ENCODE assay signal across 8 cellular contexts in genomic region chrX:123732679-123733363, GRCh38. TPM values are rescaled to one million over a fixed set of nuclear protein-coding genes. Genes with fewer than 3 reads are reported as not detected.
A peak's percentile ranks its signal among the peaks of the same experiment; 100 is the strongest.
DNase-seq lines count a peak whose midpoint lies in the region; ATAC-seq and TF ChIP-seq lines count a peak whose summit lies in the region.

Gene THOC2, minus strand, starts transcription at chrX:123733052. Its CDS starts 30 bp downstream, at chrX:123733022.

- BruUV-seq in Caco-2 (replicated peaks; lab: Mats Ljungman, UMichigan): no TSS peak

- no peaks in the 10 kb centered on the region for H3K4me1 Mint-ChIP-seq in Caco-2 (ENCODE audit: low read depth, unreplicated experiment)
- peaks cover 35% of the 10 kb centered on the region for H3K4me1 Mint-ChIP-seq in activated CD8-positive, alpha-beta memory T cell treated with anti-CD3 and anti-CD28 coated beads, Interleukin-2, amount 10 ng/mL, durations not matched to agents 7 days and 5 days

- H3K4me3 ChIP-seq in Caco-2 (ENCODE audit: low read depth, low read length) (peak within 1 kb of the TSS; percentile 63), endocrine pancreas (ENCODE audit: control insufficient read depth, insufficient read depth, low read length) (peak within 1 kb of the TSS; percentile 87), mesendoderm (ENCODE audit: low read length) (peak within 1 kb of the TSS; percentile 91)

- H3K9ac ChIP-seq in endocrine pancreas (ENCODE audit: control insufficient read depth, insufficient read depth, low read length): peak within 1 kb of the TSS; percentile 87
- H3K9ac ChIP-seq in mesendoderm (ENCODE audit: low read length): peak within 1 kb of the TSS; percentile 84

- H4K8ac ChIP-seq in mesendoderm (ENCODE audit: low read depth, low read length): no peak within 1 kb of the TSS

- peak within 1 kb of the TSS; percentile 48 for H3K27ac ChIP-seq in mesendoderm (ENCODE audit: low read depth, low read length)

- H3K4me2 ChIP-seq in mesendoderm (ENCODE audit: low read length): peak within 1 kb of the TSS; percentile 43

- H3K4me3 Mint-ChIP-seq in Caco-2 (ENCODE audit: unreplicated experiment): peak within 1 kb of the TSS; percentile 94
- H3K4me3 Mint-ChIP-seq in activated CD8-positive, alpha-beta memory T cell treated with anti-CD3 and anti-CD28 coated beads, Interleukin-2, amount 10 ng/mL, durations not matched to agents 7 days and 5 days: peak within 1 kb of the TSS; percentile 85

- no peak within 1 kb of the TSS for H2BK120ac ChIP-seq in mesendoderm (ENCODE audit: low read depth, low read length)

- H3K36me3 ChIP-seq in Caco-2 (ENCODE audit: control insufficient read depth, insufficient read depth, low read length) (no peaks in the 10 kb centered on the region), endocrine pancreas (ENCODE audit: control insufficient read depth, insufficient read depth, low read length) (no peaks in the 10 kb centered on the region), mesendoderm (ENCODE audit: control insufficient read depth, insufficient read depth, low read length) (no peaks in the 10 kb centered on the region)

- peaks cover 5% of the 10 kb centered on the region for H3K36me3 Mint-ChIP-seq in Caco-2 (ENCODE audit: insufficient read depth, unreplicated experiment)
- H3K36me3 Mint-ChIP-seq in activated CD8-positive, alpha-beta memory T cell treated with anti-CD3 and anti-CD28 coated beads, Interleukin-2, amount 10 ng/mL, durations not matched to agents 7 days and 5 days: peaks cover 6% of the 10 kb centered on the region

- H3K9me3 ChIP-seq in Caco-2: no peaks in the 10 kb centered on the region
- no peaks in the 10 kb centered on the region for H3K9me3 ChIP-seq in endocrine pancreas (ENCODE audit: control insufficient read depth, low read length)

- no peak within 1 kb of the TSS for H2AK5ac ChIP-seq in mesendoderm (ENCODE audit: low read length)

- TF ChIP-seq CTCF in Caco-2 (IDR thresholded peaks at IDR 0.05; ENCODE audit: insufficient read depth in 1 of 2, low read depth in 1 of 2, low read length in 1 of 2, severe bottlenecking in 1 of 2, unreplicated experiment in 1 of 2) (peak in 1 of 2 experiments; percentile 22), GM20000 (IDR thresholded peaks at IDR 0.05; ENCODE audit: extremely low read depth, missing control alignments) (no peak)

- POLR2A ChIA-PET in Caco-2 (lab: Charles Lee): no interaction called here

- H3K56ac ChIP-seq in mesendoderm (ENCODE audit: low read length): peak within 1 kb of the TSS; percentile 84

- no peak within 1 kb of the TSS for H4K5ac ChIP-seq in mesendoderm (ENCODE audit: low read length)

- H3K4ac ChIP-seq in mesendoderm (ENCODE audit: low read depth, low read length): peak within 1 kb of the TSS; percentile 7

- peak within 1 kb of the TSS; percentile 39 for H3K18ac ChIP-seq in mesendoderm (ENCODE audit: low read length)

- H3K9me3 Mint-ChIP-seq in Caco-2 (ENCODE audit: unreplicated experiment): no peaks in the 10 kb centered on the region
- no peaks in the 10 kb centered on the region for H3K9me3 Mint-ChIP-seq in activated CD8-positive, alpha-beta memory T cell treated with anti-CD3 and anti-CD28 coated beads, Interleukin-2, amount 10 ng/mL, durations not matched to agents 7 days and 5 days (ENCODE audit: low read depth)

- H3K23ac ChIP-seq in mesendoderm (ENCODE audit: low read length): no peak within 1 kb of the TSS

- peak; percentile 88 for ATAC-seq in activated CD8-positive, alpha-beta memory T cell treated with anti-CD3 and anti-CD28 coated beads, Interleukin-2, amount 10 ng/mL, durations not matched to agents 7 days and 5 days

- H2BK15ac ChIP-seq in mesendoderm (replicated peaks; ENCODE audit: low read depth): no peak within 1 kb of the TSS

- no CpG with 5 or more reads among the region's 48 CpGs for WGBS in mesendoderm (ENCODE audit: extremely low coverage, insufficient coverage, low lambda C conversion rate)

- peaks cover 27% of the 10 kb centered on the region for H3K79me2 ChIP-seq in mesendoderm (ENCODE audit: control insufficient read depth, insufficient read depth, low read length)

- H3K79me1 ChIP-seq in mesendoderm (ENCODE audit: low read length): no peaks in the 10 kb centered on the region

- DNase-seq in Caco-2 (peak; percentile 83 to 86), GM20000 (ENCODE audit: low spot score) (peak; percentile 81), HT1080 (ENCODE audit: low read depth) (peak; percentile 84), NOMO-1 treated with dmso at 0.1 percent for 144 hours (lab: John Stamatoyannopoulos, UW; ENCODE audit: unreplicated experiment) (peak; percentile 81), mesendoderm (peak; percentile 85)
- peak; percentile 83 for DNase-seq in activated CD8-positive, alpha-beta memory T cell treated with anti-CD3 and anti-CD28 coated beads, Interleukin-2, amount 10 ng/mL, durations not matched to agents 7 days and 5 days
- DNase-seq in stimulated activated CD8-positive, alpha-beta memory T cell treated with anti-CD3 and anti-CD28 coated beads, Interleukin-15, amount 100 ng/mL, for 1 hour (ENCODE audit: low read depth): peak; percentile 48

- intact Hi-C loops in Caco-2 (cut with micrococcal nuclease; ENCODE audit: unreplicated experiment): loop anchor here (2.0 to 5.0 kb wide), 2 partner anchors 32 to 281 kb away; no protein-coding TSS in a partner anchor

- no peak within 1 kb of the TSS for H2BK5ac ChIP-seq in mesendoderm (ENCODE audit: low read length)

- H3K27ac Mint-ChIP-seq in Caco-2 (ENCODE audit: unreplicated experiment): peak within 1 kb of the TSS; percentile 99
- H3K27ac Mint-ChIP-seq in activated CD8-positive, alpha-beta memory T cell treated with anti-CD3 and anti-CD28 coated beads, Interleukin-2, amount 10 ng/mL, durations not matched to agents 7 days and 5 days: peak within 1 kb of the TSS; percentile 93

- H3K4me1 ChIP-seq in Caco-2 (no peaks in the 10 kb centered on the region; the same call in 1 of the 2 replicates), endocrine pancreas (ENCODE audit: control insufficient read depth, insufficient read depth, low read length) (peaks cover 18% of the 10 kb centered on the region), mesendoderm (ENCODE audit: control insufficient read depth, low read depth, low read length) (no peaks in the 10 kb centered on the region)

- CTCF ChIA-PET in Caco-2 (lab: Charles Lee): no interaction called here
- CTCF ChIA-PET in activated CD8-positive, alpha-beta memory T cell treated with anti-CD3 and anti-CD28 coated beads, Interleukin-2, amount 10 ng/mL, durations not matched to agents 7 days and 5 days (lab: Charles Lee): interaction anchor here (1.1 kb wide), 1 partner anchor 12 kb away, joined by 5 read pairs; no protein-coding TSS in a partner anchor

- no peaks in the 10 kb centered on the region for H3K27me3 ChIP-seq in Caco-2 (replicated peaks; ENCODE audit: control insufficient read depth, insufficient read depth, low read length)
- H3K27me3 ChIP-seq in endocrine pancreas (ENCODE audit: control insufficient read depth, insufficient read depth, low read length): no peaks in the 10 kb centered on the region
- H3K27me3 ChIP-seq in mesendoderm (ENCODE audit: insufficient read depth, low read length, poor library complexity): no peaks in the 10 kb centered on the region

- no peaks in the 10 kb centered on the region for H3K27me3 Mint-ChIP-seq in Caco-2 (ENCODE audit: insufficient read depth, unreplicated experiment)
- H3K27me3 Mint-ChIP-seq in activated CD8-positive, alpha-beta memory T cell treated with anti-CD3 and anti-CD28 coated beads, Interleukin-2, amount 10 ng/mL, durations not matched to agents 7 days and 5 days: no peaks in the 10 kb centered on the region

RNA-seq across cellular contexts. Expression of gene THOC2, which starts in this region (rescaled TPM):
- total RNA-seq in Caco-2 (2022): 79.9 and 85.4 TPM in 2 replicates
- 34.9 and 35.9 TPM in 2 replicates for total RNA-seq in HT1080 (2014; rRNA removed; shearing (Covaris generic))
- polyA plus RNA-seq in HT1080 (2015; cell fraction: cytosol; rRNA removed): 37.6 and 39.8 TPM in 2 replicates
- 256 and 269 TPM in 2 replicates for polyA plus RNA-seq in HT1080 (2015; cell fraction: nucleus; rRNA removed)
- total RNA-seq in activated CD8-positive, alpha-beta memory T cell treated with anti-CD3 and anti-CD28 coated beads, Interleukin-2, amount 10 ng/mL, durations not matched to agents 7 days and 5 days: 10 to 100 TPM; 74.6 to 93.0 TPM
- 74.5 TPM for polyA plus RNA-seq in mesendoderm (2013, experiment 1 of 2)
- polyA plus RNA-seq in mesendoderm (2013, experiment 2 of 2): 72.0 TPM

Comparison
In these comparisons a context has a peak if more than half of its experiments do, and no peak if none do; other contexts are left out.
1. Peak in every context shown above with its lines: DNase-seq, ATAC-seq, H3K4me3 ChIP-seq and H3K27ac ChIP-seq.